ENCODE assay signal across 8 cellular contexts in genomic region chr1:156490401-156491032, GRCh38. TPM values are rescaled to one million over a fixed set of nuclear protein-coding genes. Genes with fewer than 3 reads are reported as not detected.
A peak's percentile ranks its signal among the peaks of the same experiment; 100 is the strongest.
DNase-seq lines count a peak whose midpoint lies in the region; ATAC-seq and TF ChIP-seq lines count a peak whose summit lies in the region.

No MANE protein-coding gene starts in this region.

- H2AFZ ChIP-seq in OCI-LY3 (ENCODE audit: low read depth, low read length) = no peak overlapping the region

- no peak for TF ChIP-seq CTCF in OCI-LY3 (IDR thresholded peaks at IDR 0.05; ENCODE audit: low read depth, low read length)
- TF ChIP-seq CTCF in esophagus muscularis mucosa (IDR thresholded peaks at IDR 0.05) = peak; percentile 17 to 25 (median 20)
- peak; percentile 20 for TF ChIP-seq CTCF in osteocyte (IDR thresholded peaks at IDR 0.05)

- no peak for TF ChIP-seq POLR2A in esophagus muscularis mucosa (IDR thresholded peaks at IDR 0.05; ENCODE audit: low read depth)

- peaks cover 88% of the 10 kb centered on the region for H3K4me1 ChIP-seq in OCI-LY3 (ENCODE audit: low read length)
- peaks cover 95 to 100% (median 100%) of the 10 kb centered on the region in 4 donors for H3K4me1 ChIP-seq in esophagus muscularis mucosa

- peaks cover 7% of the 10 kb centered on the region for H3K36me3 Mint-ChIP-seq in osteocyte (ENCODE audit: unreplicated experiment)

- peaks cover 58% of the 10 kb centered on the region for H3K4me1 Mint-ChIP-seq in osteocyte (ENCODE audit: unreplicated experiment)

- H3K9me3 ChIP-seq in OCI-LY3 (ENCODE audit: insufficient read depth, low read length) = no peaks in the 10 kb centered on the region
- H3K9me3 ChIP-seq in esophagus muscularis mucosa = no peaks in the 10 kb centered on the region

- H3K36me3 ChIP-seq in OCI-LY3 (replicated peaks; ENCODE audit: low read depth, low read length) (peaks cover 13% of the 10 kb centered on the region), esophagus muscularis mucosa (peaks cover 0 to 26% (median 7%) of the 10 kb centered on the region in 4 donors)

- H4K20me1 ChIP-seq in OCI-LY3 (ENCODE audit: insufficient read depth, low read length) = peaks cover 66% of the 10 kb centered on the region

- H3K27me3 ChIP-seq in OCI-LY3 (ENCODE audit: low read depth, low read length) = no peaks in the 10 kb centered on the region
- no peaks in the 10 kb centered on the region for H3K27me3 ChIP-seq in esophagus muscularis mucosa

- no peaks in the 10 kb centered on the region for H3K9me3 Mint-ChIP-seq in osteocyte (ENCODE audit: unreplicated experiment)

- peaks cover 98% of the 10 kb centered on the region for H3K79me2 ChIP-seq in OCI-LY3 (ENCODE audit: low read length)

- intact Hi-C loops in esophagus muscularis mucosa (cut with DNase I) = no loop called here

- peak overlapping the region; percentile 68 for H3K9ac ChIP-seq in OCI-LY3 (ENCODE audit: low read length)

- DNase-seq in EH (ENCODE audit: low read depth) (peak; percentile 68), esophagus muscularis mucosa (ENCODE audit: extremely low spot score) (no peak), osteocyte (ENCODE audit: extremely low spot score, unreplicated experiment) (no peak), DMS153 (lab: John Stamatoyannopoulos, UW) (no peak)
- DNase-seq in stimulated activated CD4-positive, alpha-beta T cell treated with anti-CD3 and anti-CD28 coated beads, Interleukin-1b, Interleukin-23, amount 100 ng/mL, for 48 hours = no peak
- DNase-seq in stimulated activated naive CD4-positive, alpha-beta T cell treated with Interleukin-2 at 50 U/mL for 16 hours (lab: John Stamatoyannopoulos, UW) = no peak

- ATAC-seq in HG03354 (IDR thresholded peaks at IDR 0.05; ENCODE audit: poor library complexity, severe bottlenecking, unreplicated experiment) = no peak

- H3K4me2 ChIP-seq in OCI-LY3 (ENCODE audit: low read length) = peak overlapping the region; percentile 96

- H3K27ac Mint-ChIP-seq in osteocyte (ENCODE audit: unreplicated experiment) = peak overlapping the region; percentile 86

- TF ChIP-seq EP300 in esophagus muscularis mucosa (IDR thresholded peaks at IDR 0.05) = no peak

- no peaks in the 10 kb centered on the region for H3K27me3 Mint-ChIP-seq in osteocyte (ENCODE audit: unreplicated experiment)

- H3K4me3 ChIP-seq in OCI-LY3 (ENCODE audit: low read length) (peak overlapping the region; percentile 68), esophagus muscularis mucosa (peak overlapping the region; percentile 30 to 42 (median 40))

- H3K27ac ChIP-seq in OCI-LY3 (ENCODE audit: low read length) (peak overlapping the region; percentile 83), esophagus muscularis mucosa (replicated peaks in 1 of 4) (peak overlapping the region; percentile 98 to 100 (median 99))

- 6% methylated on average over 4 of the region's 10 CpGs for WGBS in esophagus muscularis mucosa

- peak overlapping the region; percentile 29 for H3K4me3 Mint-ChIP-seq in osteocyte (ENCODE audit: unreplicated experiment)

RNA-seq across cellular contexts. Expression of gene MEF2D, which starts 10.1 kb away (rescaled TPM):
- 100 to 1,000 TPM in 3 of 4 donors, 10 to 100 TPM in 1; 78.0 to 138 (median 115) TPM for total RNA-seq in esophagus muscularis mucosa
- 33.8 and 45.8 TPM in 2 replicates for total RNA-seq in osteocyte
